ENCODE assay signal across 36 cellular contexts in genomic region chr14:101542391-101542790, GRCh38. TPM values are rescaled to one million over a fixed set of nuclear protein-coding genes. Genes with fewer than 3 reads are reported as not detected.
"Had no signal": no experiment of that assay in that cellular context is flagged by ENCODE, and none has a peak within 500 bp of the region (broad histone marks: within the 10 kb centered on the region; RNA-seq: fewer than 3 reads in every experiment).

No MANE protein-coding gene starts in this region.

- H3K27me3 ChIP-seq: adrenal gland, body of pancreas had no signal

- H3K27me3 Mint-ChIP-seq: activated B cell treated with CpG ODN at 0.5 μM for 24 hours; activated CD8-positive, alpha-beta T cell treated with anti-CD3 and anti-CD28 coated beads for 36 hours had no signal

- ATAC-seq: activated CD4-positive, CD25-positive, alpha-beta regulatory T cell treated with anti-CD3 and anti-CD28 coated beads, Interleukin-2, amount 50 U/mL, for 24 hours; activated CD8-positive, alpha-beta T cell treated with anti-CD3 and anti-CD28 coated beads for 36 hours; activated naive CD8-positive, alpha-beta T cell treated with anti-CD3 and anti-CD28 coated beads, Interleukin-2, amount 50 U/mL, for 24 hours; activated T-cell treated with anti-CD3 and anti-CD28 coated beads, Interleukin-2, amount 50 U/mL, for 4 hours; activated T-helper 17 cell treated with anti-CD3 and anti-CD28 coated beads, Interleukin-2, amount 50 U/mL, for 72 hours; body of pancreas; gastroesophageal sphincter; T-helper 17 cell had no signal

- H3K36me3 ChIP-seq: adrenal gland, esophagus squamous epithelium, gastroesophageal sphincter, WERI-Rb-1 had no signal

- H3K4me3 Mint-ChIP-seq: activated B cell treated with CpG ODN at 0.5 μM for 24 hours; activated CD8-positive, alpha-beta T cell treated with anti-CD3 and anti-CD28 coated beads for 36 hours; activated naive CD4-positive, alpha-beta T cell treated with anti-CD3 and anti-CD28 coated beads, Interleukin-2, amount 50 U/mL, for 24 hours; activated naive CD8-positive, alpha-beta T cell treated with anti-CD3 and anti-CD28 coated beads for 36 hours; activated naive CD8-positive, alpha-beta T cell treated with anti-CD3 and anti-CD28 coated beads, Interleukin-2, amount 50 U/mL, for 24 hours; activated T-cell treated with anti-CD3 and anti-CD28 coated beads, Interleukin-2, amount 50 U/mL, for 4 hours; activated T-helper 17 cell treated with anti-CD3 and anti-CD28 coated beads, Interleukin-2, amount 50 U/mL, for 72 hours; T-helper 17 cell; T-helper 2 cell treated with Interferon-gamma antibody and Interleukin-4, amounts not matched to agents 5 μg/mL and 100 μg/mL, for 36 hours had no signal

- H3K9me3 ChIP-seq: adrenal gland, body of pancreas, esophagus squamous epithelium had no signal

- H3K4me1 Mint-ChIP-seq: activated B cell treated with CpG ODN at 0.5 μM for 24 hours; activated naive CD8-positive, alpha-beta T cell treated with anti-CD3 and anti-CD28 coated beads for 36 hours; activated naive CD8-positive, alpha-beta T cell treated with anti-CD3 and anti-CD28 coated beads, Interleukin-2, amount 50 U/mL, for 24 hours; activated T-helper 17 cell treated with anti-CD3 and anti-CD28 coated beads, Interleukin-2, amount 50 U/mL, for 72 hours had no signal

- H3K4me3 ChIP-seq: adrenal gland, body of pancreas, esophagus squamous epithelium, gastroesophageal sphincter had no signal

- H3K27ac Mint-ChIP-seq: activated B cell treated with CpG ODN at 0.5 μM for 24 hours; activated CD8-positive, alpha-beta T cell treated with anti-CD3 and anti-CD28 coated beads for 36 hours; activated naive CD4-positive, alpha-beta T cell treated with anti-CD3 and anti-CD28 coated beads, Interleukin-2, amount 50 U/mL, for 24 hours; activated naive CD8-positive, alpha-beta T cell treated with anti-CD3 and anti-CD28 coated beads for 36 hours; activated naive CD8-positive, alpha-beta T cell treated with anti-CD3 and anti-CD28 coated beads, Interleukin-2, amount 50 U/mL, for 24 hours; activated T-helper 17 cell treated with anti-CD3 and anti-CD28 coated beads, Interleukin-2, amount 50 U/mL, for 72 hours; T-helper 17 cell; T-helper 2 cell treated with Interferon-gamma antibody and Interleukin-4, amounts not matched to agents 5 μg/mL and 100 μg/mL, for 36 hours had no signal

- H3K4me1 ChIP-seq: adrenal gland, body of pancreas, esophagus squamous epithelium, gastroesophageal sphincter had no signal

- DNase-seq: activated B cell treated with CpG ODN at 0.5 μM for 24 hours; activated CD4-positive, alpha-beta T cell treated with anti-CD3 and anti-CD28 coated beads for 48 hours; activated CD4-positive, alpha-beta T cell treated with anti-CD3 and anti-CD28 coated beads, Interleukin-2, amount 50 U/mL, for 1 hour; activated CD4-positive, alpha-beta T cell treated with anti-CD3 and anti-CD28 coated beads, Interleukin-2, amount 50 U/mL, for 48 hours; activated CD8-positive, alpha-beta memory T cell treated with anti-CD3 and anti-CD28 coated beads for 24 hours; activated CD8-positive, alpha-beta T cell treated with anti-CD3 and anti-CD28 coated beads for 36 hours; activated effector memory CD4-positive, alpha-beta T cell treated with Interleukin-2 at 50 U/mL for 16 hours; activated gamma-delta T cell treated with Interleukin-2 at 50 U/mL for 16 hours; activated naive CD4-positive, alpha-beta T cell treated with Interleukin-2 at 50 U/mL for 16 hours; activated naive CD8-positive, alpha-beta T cell treated with anti-CD3 and anti-CD28 coated beads for 36 hours; activated naive CD8-positive, alpha-beta T cell treated with anti-CD3 and anti-CD28 coated beads, Interleukin-2, amount 50 U/mL, for 24 hours; activated T-cell treated with anti-CD3 and anti-CD28 coated beads, Interleukin-2, amount 50 U/mL, for 4 hours; adrenal gland; amygdala; aorta; body of pancreas; caudate nucleus; effector CD8-positive, alpha-beta T cell; esophagus squamous epithelium; foreskin melanocyte; T-helper 1 cell; T-helper 17 cell; T1000; WERI-Rb-1 had no signal

- H3K9me3 Mint-ChIP-seq: activated T-helper 17 cell treated with anti-CD3 and anti-CD28 coated beads, Interleukin-2, amount 50 U/mL, for 72 hours had no signal

- H3K36me3 Mint-ChIP-seq: activated naive CD8-positive, alpha-beta T cell treated with anti-CD3 and anti-CD28 coated beads for 36 hours had no signal

- H3K27ac ChIP-seq: adrenal gland, body of pancreas, epithelial cell of prostate, esophagus squamous epithelium, gastroesophageal sphincter, WERI-Rb-1 had no signal

RNA-seq across cellular contexts. Expression of gene DIO3, which starts 18.9 kb away (rescaled TPM):
- total RNA-seq: activated B cell treated with CpG ODN at 0.5 μM for 24 hours; activated CD8-positive, alpha-beta T cell treated with anti-CD3 and anti-CD28 coated beads for 36 hours; activated naive CD8-positive, alpha-beta T cell treated with anti-CD3 and anti-CD28 coated beads for 36 hours; activated T-cell treated with anti-CD3 and anti-CD28 coated beads, Interleukin-2, amount 50 U/mL, for 4 hours; activated T-helper 17 cell treated with anti-CD3 and anti-CD28 coated beads, Interleukin-2, amount 50 U/mL, for 72 hours; chondrocyte; dermis microvascular lymphatic vessel endothelial cell; endothelial cell of umbilical vein; fibroblast of villous mesenchyme; glomerular endothelial cell; T-helper 17 cell had no signal
- polyA plus RNA-seq: endothelial cell of umbilical vein, fibroblast of lung had no signal
